Comparison of ENCODE assay signal across 15 cellular contexts in genomic region chr1:183191833-183192232, GRCh38. TPM values are rescaled to one million over a fixed set of nuclear protein-coding genes. Genes with fewer than 3 reads are reported as not detected.
DNase-seq lines count a peak whose midpoint lies in the region; ATAC-seq and TF ChIP-seq lines count a peak whose summit lies in the region.
"Had no signal": no experiment of that assay in that cellular context is flagged by ENCODE, and none has a peak within 500 bp of the region (broad histone marks: within the 10 kb centered on the region; RNA-seq: fewer than 3 reads in every experiment).

No MANE protein-coding gene starts in this region.

- ATAC-seq in HG03342 (IDR thresholded peaks at IDR 0.05; ENCODE audit: unreplicated experiment): no peak
- ATAC-seq: body of pancreas had no signal

- POLR2A ChIA-PET in BJ (lab: Charles Lee): no interaction called here

- H3K36me3 ChIP-seq in BJ (ENCODE audit: control insufficient read depth, insufficient read depth, low read length): no peaks in the 10 kb centered on the region
- H3K36me3 ChIP-seq: stomach had no signal

- H3K4me3 ChIP-seq in BJ (ENCODE audit: low read depth, low read length): no peak overlapping the region
- no peak overlapping the region for H3K4me3 ChIP-seq in choroid plexus epithelial cell (ENCODE audit: low read depth, low read length)
- H3K4me3 ChIP-seq: body of pancreas, stomach had no signal

- H3K27ac ChIP-seq in substantia nigra (ENCODE audit: low read depth, low read length, poor library complexity, severe bottlenecking): no peak overlapping the region
- H3K27ac ChIP-seq: body of pancreas had no signal

- CTCF ChIA-PET in BJ (lab: Yijun Ruan, JAX): interaction anchor here (1.2 kb wide), 1 partner anchor 17 kb away, joined by 3 read pairs; no protein-coding TSS in a partner anchor

- peak; percentile 51 for DNase-seq in BJ (ENCODE audit: low read depth)
- peak; percentile 90 for DNase-seq in M059J (ENCODE audit: low read depth)
- DNase-seq in choroid plexus epithelial cell (ENCODE audit: low read depth): peak; percentile 80
- DNase-seq in myocyte (ENCODE audit: low read depth): peak; percentile 58
- no peak for DNase-seq in NCI-H345 treated with DMSO at 0.1 percent for 48 hours (lab: John Stamatoyannopoulos, UW; ENCODE audit: unreplicated experiment)
- no peak for DNase-seq in NCI-H526 treated with DMSO at 0.1 percent for 48 hours (lab: John Stamatoyannopoulos, UW)
- DNase-seq in substantia nigra (lab: John Stamatoyannopoulos, UW): no peak
- DNase-seq: activated CD4-positive, alpha-beta T cell treated with anti-CD3 and anti-CD28 coated beads for 1 hour; body of pancreas; CD4-positive, alpha-beta memory T cell; immature natural killer cell; Kasumi-1; retina; stomach had no signal

- no peaks in the 10 kb centered on the region for H3K27me3 ChIP-seq in BJ (ENCODE audit: control insufficient read depth, insufficient read depth, low read length)
- H3K27me3 ChIP-seq: stomach had no signal

- TF ChIP-seq CTCF in BJ (IDR thresholded peaks at IDR 0.05; ENCODE audit: insufficient read depth, low read depth, low read length) (no peak), choroid plexus epithelial cell (conservative IDR thresholded peaks at IDR 0.05; ENCODE audit: low read depth, low read length) (no peak)

RNA-seq across cellular contexts. Expression of gene LAMC2, which starts 5.8 kb away (rescaled TPM):
- polyA plus RNA-seq in BJ (2011; rRNA removed): 0.70 and 0.96 TPM in 2 replicates
- 0.21 and 0.85 TPM in 2 replicates for polyA minus RNA-seq in BJ (2011; rRNA and poly(A)+ RNA removed)
- total RNA-seq in M059J (2014; rRNA removed; shearing (Covaris generic)): 3.3 and 3.4 TPM in 2 replicates
- total RNA-seq in myocyte: 1.7 and 2.3 TPM in 2 replicates
- 1.3 TPM for polyA plus RNA-seq in myocyte (2012)
- total RNA-seq: CD4-positive, alpha-beta memory T cell had no signal
- polyA plus RNA-seq: CD4-positive, alpha-beta memory T cell; immature natural killer cell had no signal

Comparison
In these comparisons a context has a peak if more than half of its experiments do, and no peak if none do; other contexts are left out.
1. DNase-seq: peak in BJ (single experiment), M059J (single experiment), choroid plexus epithelial cell (single experiment) and myocyte (single experiment); none in NCI-H345 treated with DMSO at 0.1 percent for 48 hours (single experiment), NCI-H526 treated with DMSO at 0.1 percent for 48 hours (single experiment) and substantia nigra (0 of 49).